9 cellular contexts compared by ENCODE assay signal in the genomic region with DNA sequence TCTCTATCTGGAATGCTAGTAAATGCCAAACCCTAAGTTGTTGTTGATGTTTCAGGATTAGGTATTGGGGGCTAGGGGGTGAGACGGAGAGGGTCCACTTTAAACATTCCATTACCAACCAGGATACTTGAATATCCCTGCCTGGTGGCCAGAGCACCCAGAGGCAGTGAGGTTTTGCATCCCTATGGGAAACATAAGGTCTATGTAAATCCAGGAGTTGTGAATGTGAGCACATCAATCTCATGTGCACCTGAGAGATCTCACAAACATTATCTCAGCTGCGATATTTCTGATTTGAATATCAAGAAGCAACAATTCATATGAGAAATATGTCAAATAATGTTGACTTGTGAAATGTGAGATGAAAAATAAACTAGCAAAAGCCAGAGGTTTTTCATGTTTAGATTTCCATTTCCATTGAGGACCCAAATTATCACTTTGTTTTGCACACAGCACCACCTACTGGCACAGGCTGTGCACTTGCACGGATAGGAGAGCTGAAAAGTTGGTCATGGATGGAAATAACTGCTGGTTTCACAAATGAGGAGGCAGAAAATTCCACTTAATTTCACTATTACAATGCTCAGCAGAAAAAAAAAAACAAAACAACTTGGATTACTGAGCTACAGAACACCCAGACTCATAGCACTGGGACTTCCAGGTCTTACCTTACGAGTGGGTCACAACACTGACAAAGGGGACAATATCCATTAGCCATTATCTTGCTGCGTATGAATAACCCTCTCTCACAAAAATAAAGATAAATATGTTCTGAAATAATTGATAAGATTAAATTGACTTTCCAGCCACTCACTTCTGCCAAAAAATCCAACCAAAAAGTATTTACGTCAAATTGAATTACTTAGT.
DNase-seq lines count a peak whose midpoint lies in the region; ATAC-seq, FAIRE-seq and TF ChIP-seq lines count a peak whose summit lies in the region.
"Had no signal": no experiment of that assay in that cellular context is flagged by ENCODE, and none has a peak within 500 bp of the region (broad histone marks: within the 10 kb centered on the region; RNA-seq: fewer than 3 reads in every experiment).

No MANE protein-coding gene starts in this region.

- no peak overlapping the region for H2BK120ac ChIP-seq in H9 (ENCODE audit: low read depth, low read length, poor library complexity, severe bottlenecking)

- H3K9me3 ChIP-seq in H9 (ENCODE audit: control insufficient read depth, low read depth, low read length), result no peaks in the 10 kb centered on the region

- H4K91ac ChIP-seq in H9 (ENCODE audit: insufficient read length, low read depth, low read length), result no peak overlapping the region

- no peak overlapping the region for H3K56ac ChIP-seq in H9 (ENCODE audit: insufficient read length, low read depth, low read length)

- peak; percentile 59 for DNase-seq in DMS153 treated with DMSO at 0.1 percent for 48 hours (lab: John Stamatoyannopoulos, UW; ENCODE audit: unreplicated experiment)
- no peak for DNase-seq in H9
- DNase-seq in NCI-H2196 treated with DMSO at 0.1 percent for 48 hours (lab: John Stamatoyannopoulos, UW; ENCODE audit: unreplicated experiment), result peak; percentile 19
- peak; percentile 2 to 5 for DNase-seq in activated CD8-positive, alpha-beta memory T cell treated with anti-CD3 and anti-CD28 coated beads for 4 hours (ENCODE audit: low read depth in 2 of 2)
- peak; percentile 67 for DNase-seq in fibroblast of gingiva (ENCODE audit: low read depth)
- DNase-seq in naive thymus-derived CD8-positive, alpha-beta T cell, result peak in 9 of 10 donors; percentile 17 to 68 (median 44)
- DNase-seq in urothelium cell line (ENCODE audit: low spot score), result peak; percentile 76

- peaks cover 5 to 14% of the 10 kb centered on the region in 2 experiments for H3K4me1 Mint-ChIP-seq in H9
- no peaks in the 10 kb centered on the region for H3K4me1 Mint-ChIP-seq in naive thymus-derived CD8-positive, alpha-beta T cell

- H3K9me3 Mint-ChIP-seq in H9, result no peaks in the 10 kb centered on the region
- no peaks in the 10 kb centered on the region for H3K9me3 Mint-ChIP-seq in naive thymus-derived CD8-positive, alpha-beta T cell
- H3K9me3 Mint-ChIP-seq: stimulated activated naive CD8-positive, alpha-beta T cell treated with anti-CD3 and anti-CD28 coated beads, Interleukin-15, Interleukin-2, amounts not matched to agents 100 ng/mL and 50 ng/mL, for 24 hours had no signal

- no peak overlapping the region for H3K4ac ChIP-seq in H9 (ENCODE audit: low read depth, low read length)

- H2BK5ac ChIP-seq in H9 (ENCODE audit: insufficient read length, low read length), result no peak overlapping the region

- H4K5ac ChIP-seq in H9 (ENCODE audit: insufficient read length, low read depth, low read length), result no peak overlapping the region

- no CpG with 5 or more reads among the region's 6 CpGs for WGBS in H9 (ENCODE audit: extremely low coverage, insufficient read length, low lambda C conversion rate)

- H3K14ac ChIP-seq in H9 (ENCODE audit: insufficient read depth, low read length), result no peak overlapping the region

- no peak overlapping the region for H3T11ph ChIP-seq in H9 (ENCODE audit: low read length)

- H3K23me2 ChIP-seq in H9 (ENCODE audit: insufficient read length, low read depth, low read length, poor library complexity, severe bottlenecking), result no peaks in the 10 kb centered on the region

- H3K79me2 ChIP-seq in H9 (ENCODE audit: insufficient read depth, low read length), result no peaks in the 10 kb centered on the region

- H4K8ac ChIP-seq in H9 (replicated peaks; ENCODE audit: insufficient read length, low read depth, low read length), result no peak overlapping the region

- POLR2A ChIA-PET in naive thymus-derived CD8-positive, alpha-beta T cell (lab: Charles Lee), result no interaction called here

- H2BK15ac ChIP-seq in H9 (ENCODE audit: low read depth, low read length), result no peak overlapping the region

- no peak overlapping the region for H3K18ac ChIP-seq in H9 (ENCODE audit: insufficient read length, low read depth, low read length)

- H2BK20ac ChIP-seq in H9 (ENCODE audit: low read depth, low read length, poor library complexity, severe bottlenecking), result no peak overlapping the region

- FAIRE-seq in urothelium cell line (lab: Jason Lieb, UNC), result peak; percentile 59

- H3K9ac ChIP-seq in H9 (ENCODE audit: extremely low read depth, insufficient read length, low read length), result no peak overlapping the region

- H3K27me3 Mint-ChIP-seq in H9 (ENCODE audit: low read depth), result no peaks in the 10 kb centered on the region; the same call in 1 of the 2 replicates
- no peaks in the 10 kb centered on the region for H3K27me3 Mint-ChIP-seq in naive thymus-derived CD8-positive, alpha-beta T cell
- H3K27me3 Mint-ChIP-seq: stimulated activated naive CD8-positive, alpha-beta T cell treated with anti-CD3 and anti-CD28 coated beads, Interleukin-15, Interleukin-2, amounts not matched to agents 100 ng/mL and 50 ng/mL, for 24 hours had no signal

- no peaks in the 10 kb centered on the region for H3K79me1 ChIP-seq in H9 (ENCODE audit: insufficient read depth, low read depth, low read length, poor library complexity, severe bottlenecking)

- no peak overlapping the region for H3K4me2 ChIP-seq in H9 (ENCODE audit: insufficient read depth, insufficient read length, low read length)

- no peak for ATAC-seq in naive thymus-derived CD8-positive, alpha-beta T cell
- no peak for ATAC-seq in GM21786 (IDR thresholded peaks at IDR 0.05; ENCODE audit: unreplicated experiment)

- H2AK5ac ChIP-seq in H9 (ENCODE audit: insufficient read length, low read length), result no peak overlapping the region

- no peak overlapping the region for H2BK12ac ChIP-seq in H9 (ENCODE audit: insufficient read length, low read depth, low read length)

- TF ChIP-seq CTCF in H9 (conservative IDR thresholded peaks at IDR 0.05), result peak; percentile 98

- H3K27ac Mint-ChIP-seq in H9, result no peak overlapping the region; a peak in 2 of 7 replicates
- H3K27ac Mint-ChIP-seq in naive thymus-derived CD8-positive, alpha-beta T cell, result no peak overlapping the region
- H3K27ac Mint-ChIP-seq: stimulated activated naive CD8-positive, alpha-beta T cell treated with anti-CD3 and anti-CD28 coated beads, Interleukin-15, Interleukin-2, amounts not matched to agents 100 ng/mL and 50 ng/mL, for 24 hours had no signal

- H3K27ac ChIP-seq in H9 (ENCODE audit: insufficient read length, low read depth, low read length), result no peak overlapping the region

- H3K23ac ChIP-seq in H9 (ENCODE audit: insufficient read length, low read depth, low read length), result no peak overlapping the region

- H2AFZ ChIP-seq in H9 (ENCODE audit: low read length), result no peak overlapping the region

- H3K36me3 Mint-ChIP-seq in H9 (ENCODE audit: insufficient read depth in 1 of 3, low read depth in 3 of 3), result no peaks in the 10 kb centered on the region
- H3K36me3 Mint-ChIP-seq in naive thymus-derived CD8-positive, alpha-beta T cell, result no peaks in the 10 kb centered on the region

- no peaks in the 10 kb centered on the region for H4K20me1 ChIP-seq in H9 (ENCODE audit: control insufficient read depth, insufficient read depth, insufficient read length)

- H3K4me3 Mint-ChIP-seq in H9, result no peak overlapping the region
- no peak overlapping the region for H3K4me3 Mint-ChIP-seq in naive thymus-derived CD8-positive, alpha-beta T cell
- H3K4me3 Mint-ChIP-seq: stimulated activated naive CD8-positive, alpha-beta T cell treated with anti-CD3 and anti-CD28 coated beads, Interleukin-15, Interleukin-2, amounts not matched to agents 100 ng/mL and 50 ng/mL, for 24 hours had no signal

- no peaks in the 10 kb centered on the region for H3K4me1 ChIP-seq in H9 (ENCODE audit: insufficient read depth, low read length)

- H3K27me3 ChIP-seq in H9 (ENCODE audit: insufficient read depth, low read length), result no peaks in the 10 kb centered on the region
